In genomic region chr2:240170354-240170735, GRCh38 we compare ENCODE assay signal across 22 cellular contexts. TPM values are rescaled to one million over a fixed set of nuclear protein-coding genes. Genes with fewer than 3 reads are reported as not detected.
DNase-seq lines count a peak whose midpoint lies in the region; ATAC-seq and TF ChIP-seq lines count a peak whose summit lies in the region.
"Had no signal": no experiment of that assay in that cellular context is flagged by ENCODE, and none has a peak within 500 bp of the region (broad histone marks: within the 10 kb centered on the region; RNA-seq: fewer than 3 reads in every experiment).

No MANE protein-coding gene starts in this region.

- TF ChIP-seq POLR2A in vagina (IDR thresholded peaks at IDR 0.05) = no peak

- H3K27ac ChIP-seq in ascending aorta (no peak overlapping the region), vagina (no peak overlapping the region), heart right ventricle (no peak overlapping the region)
- H3K27ac ChIP-seq: gastroesophageal sphincter had no signal

- no peak for ATAC-seq in heart right ventricle
- ATAC-seq: gastroesophageal sphincter had no signal

- peaks cover 42% of the 10 kb centered on the region for H3K27me3 Mint-ChIP-seq in chondrocyte (ENCODE audit: low read depth)

- TF ChIP-seq CTCF in BE2C (IDR thresholded peaks at IDR 0.05; ENCODE audit: low read depth, low read length) (no peak), chondrocyte (IDR thresholded peaks at IDR 0.05) (no peak), ascending aorta (IDR thresholded peaks at IDR 0.05) (no peak), vagina (IDR thresholded peaks at IDR 0.05) (no peak), heart right ventricle (IDR thresholded peaks at IDR 0.05) (no peak)

- H3K4me1 ChIP-seq in BE2C (no peaks in the 10 kb centered on the region), ascending aorta (no peaks in the 10 kb centered on the region), vagina (no peaks in the 10 kb centered on the region), heart right ventricle (no peaks in the 10 kb centered on the region)
- H3K4me1 ChIP-seq: gastroesophageal sphincter had no signal

- 34 to 41% methylated on average over 6 of the region's 6 CpGs for WGBS in heart right ventricle, 2 donors

- H3K27ac Mint-ChIP-seq in chondrocyte (ENCODE audit: unreplicated experiment) = no peak overlapping the region
- H3K27ac Mint-ChIP-seq: HFFc6 had no signal

- H3K4me3 Mint-ChIP-seq in chondrocyte (ENCODE audit: unreplicated experiment) = no peak overlapping the region
- H3K4me3 Mint-ChIP-seq: HFFc6 had no signal

- intact Hi-C loops in ascending aorta (cut with DNase I) (no loop called here), vagina (cut with DNase I) (no loop called here), heart right ventricle (cut with DNase I) (no loop called here)

- H3K27me3 ChIP-seq in BE2C = peaks cover 46% of the 10 kb centered on the region
- no peaks in the 10 kb centered on the region for H3K27me3 ChIP-seq in ascending aorta
- H3K27me3 ChIP-seq in vagina = no peaks in the 10 kb centered on the region
- H3K27me3 ChIP-seq in heart right ventricle = peaks cover 0 to 62% (median 9%) of the 10 kb centered on the region in 7 donors

- DNase-seq in BE2C = peak; percentile 47
- peak; percentile 29 for DNase-seq in NCI-H82 treated with DMSO at 0.1 percent for 48 hours (lab: John Stamatoyannopoulos, UW; ENCODE audit: unreplicated experiment)
- peak; percentile 14 for DNase-seq in chondrocyte (ENCODE audit: low spot score)
- peak; percentile 49 for DNase-seq in iris pigment epithelial cell (ENCODE audit: low read depth)
- no peak for DNase-seq in NCI-H2171 treated with DMSO at 0.1 percent for 48 hours (lab: John Stamatoyannopoulos, UW)
- no peak for DNase-seq in ascending aorta (ENCODE audit: low spot score in 2 of 2)
- DNase-seq in vagina (ENCODE audit: extremely low spot score in 2 of 2) = no peak
- no peak for DNase-seq in heart right ventricle
- DNase-seq: activated CD4-positive, alpha-beta T cell treated with anti-CD3 and anti-CD28 coated beads, Interleukin-2, amount 50 U/mL, for 4 hours; C1 segment of cervical spinal cord; HFFc6; NCI-H1694; Right ventricle myocardium superior; stimulated activated CD4-positive, alpha-beta T cell treated with anti-CD3 and anti-CD28 coated beads, Interleukin-12 subunit alpha, Interleukin-12 subunit beta, amount 100 ng/mL, for 4 hours; T-helper 1 cell had no signal

- H3K36me3 ChIP-seq in BE2C (no peaks in the 10 kb centered on the region), ascending aorta (no peaks in the 10 kb centered on the region), vagina (no peaks in the 10 kb centered on the region), heart right ventricle (no peaks in the 10 kb centered on the region)
- H3K36me3 ChIP-seq: gastroesophageal sphincter had no signal

- no peaks in the 10 kb centered on the region for H3K9me3 ChIP-seq in BE2C
- H3K9me3 ChIP-seq in ascending aorta = no peaks in the 10 kb centered on the region
- H3K9me3 ChIP-seq in vagina = no peaks in the 10 kb centered on the region
- H3K9me3 ChIP-seq in heart right ventricle = no peaks in the 10 kb centered on the region
- H3K9me3 ChIP-seq: gastroesophageal sphincter had no signal

- peaks cover 3% of the 10 kb centered on the region for H3K36me3 Mint-ChIP-seq in chondrocyte (ENCODE audit: low read depth)

- H3K4me3 ChIP-seq in BE2C (ENCODE audit: low read depth, low read length) (no peak overlapping the region), ascending aorta (no peak overlapping the region), vagina (no peak overlapping the region), heart right ventricle (no peak overlapping the region)
- H3K4me3 ChIP-seq: gastroesophageal sphincter had no signal

- H3K4me1 Mint-ChIP-seq in chondrocyte (ENCODE audit: low read depth) = no peaks in the 10 kb centered on the region

- H3K9me3 Mint-ChIP-seq in chondrocyte (ENCODE audit: low read depth) = peaks cover 3% of the 10 kb centered on the region
- H3K9me3 Mint-ChIP-seq: HFFc6 had no signal

RNA-seq across cellular contexts. Expression of gene OTOS, which starts 29.9 kb away (rescaled TPM):
- not detected for polyA plus RNA-seq in BE2C (2012; ENCODE audit: insufficient read depth, insufficient read length, low read depth)
- not detected in 3 replicates for total RNA-seq in chondrocyte
- total RNA-seq in ascending aorta = not detected
- not detected for total RNA-seq in vagina
- not detected for total RNA-seq in heart right ventricle
- polyA plus RNA-seq in heart right ventricle = not detected
- total RNA-seq: A673, endothelial cell of umbilical vein, gastroesophageal sphincter, liver, mononuclear cell, NCI-H460, Right ventricle myocardium superior, subcutaneous adipose tissue had no signal
- polyA plus RNA-seq: endothelial cell of umbilical vein, liver had no signal

RNA-seq across cellular contexts. Expression of gene COPS9, which starts 34.2 kb away (rescaled TPM):
- 395 TPM for polyA plus RNA-seq in BE2C (2012; ENCODE audit: insufficient read depth, insufficient read length, low read depth)
- total RNA-seq in chondrocyte = 139 to 162 TPM (median 140 TPM) in 3 replicates
- total RNA-seq in ascending aorta = 4.7 TPM
- total RNA-seq in vagina = 170 TPM
- 100 to 1,000 TPM; 135 to 229 (median 165) TPM for total RNA-seq in heart right ventricle
- polyA plus RNA-seq in heart right ventricle = 100 to 1,000 TPM; 291 to 495 TPM

Comparison
In these comparisons a context has a peak if more than half of its experiments do, and no peak if none do; other contexts are left out.
1. DNase-seq: peak in BE2C (single experiment), NCI-H82 treated with DMSO at 0.1 percent for 48 hours (single experiment), chondrocyte (single experiment) and iris pigment epithelial cell (single experiment); none in NCI-H2171 treated with DMSO at 0.1 percent for 48 hours (single experiment), ascending aorta (0 of 2), vagina (0 of 2) and heart right ventricle (0 of 2).
2. RNA of gene COPS9, which starts 34.2 kb away (total RNA-seq): 170 TPM in vagina (single experiment), 135 to 229 TPM in heart right ventricle and 139 to 162 TPM in chondrocyte; 4.7 TPM in ascending aorta (single experiment); every median in the first group is over 10 times any median in the second.